In the genomic region with DNA sequence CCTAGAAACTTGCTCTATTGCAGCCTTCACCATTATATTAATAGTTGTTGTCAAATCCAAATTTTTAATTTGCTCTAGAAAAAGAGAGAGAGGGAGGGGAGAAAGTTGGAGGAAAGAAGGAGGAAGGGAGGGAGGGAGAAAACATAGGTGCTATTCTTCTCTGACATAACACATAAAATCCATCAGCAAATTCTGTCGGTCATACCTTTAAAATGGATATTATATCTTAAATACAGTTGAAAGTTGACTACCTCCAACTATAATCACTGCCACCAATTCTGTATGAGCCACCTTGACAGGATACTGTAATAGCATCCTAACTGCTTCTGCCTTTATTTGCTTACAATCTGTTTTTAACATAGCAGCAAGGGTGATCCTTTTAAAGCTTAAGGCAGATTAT, we compare ENCODE assay signal across 30 cellular contexts.
"Had no signal": no experiment of that assay in that cellular context is flagged by ENCODE, and none has a peak within 500 bp of the region (broad histone marks: within the 10 kb centered on the region; RNA-seq: fewer than 3 reads in every experiment).

No MANE protein-coding gene starts in this region.

- ATAC-seq: naive thymus-derived CD8-positive, alpha-beta T cell; natural killer cell treated with Interleukin-12 subunit alpha and Interleukin-12 subunit beta and Interleukin-15 and Interleukin-18, amount 100 ng/mL, for 72 hours; pancreas; right cardiac atrium; sciatic nerve; stimulated activated memory B cell treated with anti-CD40 and anti-IgM and Interleukin-4, amounts not matched to agents 10 μg/mL and 1 μg/mL and 100 μg/mL, for 72 hours; upper lobe of right lung had no signal

- H3K4me1 Mint-ChIP-seq: naive B cell; naive thymus-derived CD8-positive, alpha-beta T cell; nephron progenitor cell; neural crest cell; stimulated activated memory B cell treated with anti-CD40 and anti-IgM and Interleukin-4, amounts not matched to agents 10 μg/mL and 1 μg/mL and 100 μg/mL, for 72 hours had no signal

- H3K36me3 Mint-ChIP-seq: naive B cell; naive thymus-derived CD8-positive, alpha-beta T cell; natural killer cell treated with Interleukin-12 subunit alpha and Interleukin-12 subunit beta and Interleukin-15 and Interleukin-18, amount 100 ng/mL, for 72 hours; stimulated activated memory B cell treated with anti-CD40 and anti-IgM and Interleukin-4, amounts not matched to agents 10 μg/mL and 1 μg/mL and 100 μg/mL, for 72 hours; type B pancreatic cell had no signal

- H3K27ac ChIP-seq: neutrophil, pancreas, prostate gland, skin epidermis, spleen, suprapubic skin, testis, tibial artery, transverse colon, upper lobe of right lung, uterus had no signal

- DNase-seq: naive B cell; naive thymus-derived CD8-positive, alpha-beta T cell; nephron progenitor cell; nucleus accumbens; pancreas; right cardiac atrium; spleen; stimulated activated CD4-positive, alpha-beta T cell treated with anti-CD3 and anti-CD28 coated beads, Interleukin-12 subunit alpha, Interleukin-12 subunit beta, amount 100 ng/mL, for 4 hours; stimulated activated CD4-positive, alpha-beta T cell treated with anti-CD3 and anti-CD28 coated beads, Interleukin-1b, Interleukin-23, amount 100 ng/mL, for 48 hours; stimulated activated CD4-positive, alpha-beta T cell treated with anti-CD3 and anti-CD28 coated beads, Interleukin-4, amount 100 ng/mL, for 1 hour; stimulated activated CD4-positive, alpha-beta T cell treated with anti-CD3 and anti-CD28 coated beads, Interleukin-4, amount 100 ng/mL, for 4 hours; stimulated activated CD8-positive, alpha-beta memory T cell treated with anti-CD3 and anti-CD28 coated beads, Interleukin-4, amount 100 ng/mL, for 48 hours; stimulated activated naive CD4-positive, alpha-beta T cell; substantia nigra; testis; tibial artery; transverse colon; upper lobe of right lung; uterus had no signal

- H3K4me3 Mint-ChIP-seq: naive B cell; naive thymus-derived CD8-positive, alpha-beta T cell; natural killer cell treated with Interleukin-12 subunit alpha and Interleukin-12 subunit beta and Interleukin-15 and Interleukin-18, amount 100 ng/mL, for 72 hours; nephron progenitor cell; neural crest cell; stimulated activated memory B cell treated with anti-CD40 and anti-IgM and Interleukin-4, amounts not matched to agents 10 μg/mL and 1 μg/mL and 100 μg/mL, for 72 hours; stimulated activated naive CD8-positive, alpha-beta T cell treated with anti-CD3 and anti-CD28 coated beads, Interleukin-15, Interleukin-2, amounts not matched to agents 100 ng/mL and 50 ng/mL, for 24 hours; type B pancreatic cell had no signal

- H3K9me3 ChIP-seq: neutrophil, pancreas, prostate gland, spleen, suprapubic skin, testis, tibial artery, transverse colon, upper lobe of right lung, uterus had no signal

- FAIRE-seq: pancreas had no signal

- H3K4me3 ChIP-seq: pancreas, prostate gland, skin epidermis, smooth muscle cell, spleen, suprapubic skin, testis, tibial artery, transverse colon, upper lobe of right lung, uterus had no signal

- H3K4me1 ChIP-seq: pancreas, prostate gland, spleen, suprapubic skin, tibial artery, transverse colon, upper lobe of right lung, uterus had no signal

- H3K27me3 Mint-ChIP-seq: naive B cell; naive thymus-derived CD8-positive, alpha-beta T cell; natural killer cell treated with Interleukin-12 subunit alpha and Interleukin-12 subunit beta and Interleukin-15 and Interleukin-18, amount 100 ng/mL, for 72 hours; stimulated activated memory B cell treated with anti-CD40 and anti-IgM and Interleukin-4, amounts not matched to agents 10 μg/mL and 1 μg/mL and 100 μg/mL, for 72 hours; stimulated activated naive CD8-positive, alpha-beta T cell treated with anti-CD3 and anti-CD28 coated beads, Interleukin-15, Interleukin-2, amounts not matched to agents 100 ng/mL and 50 ng/mL, for 24 hours; type B pancreatic cell had no signal

- H3K9me3 Mint-ChIP-seq: nephron progenitor cell; neural crest cell; stimulated activated memory B cell treated with anti-CD40 and anti-IgM and Interleukin-4, amounts not matched to agents 10 μg/mL and 1 μg/mL and 100 μg/mL, for 72 hours; stimulated activated naive CD8-positive, alpha-beta T cell treated with anti-CD3 and anti-CD28 coated beads, Interleukin-15, Interleukin-2, amounts not matched to agents 100 ng/mL and 50 ng/mL, for 24 hours; type B pancreatic cell had no signal

- H3K36me3 ChIP-seq: neutrophil, pancreas, prostate gland, spleen, suprapubic skin, tibial artery, transverse colon, upper lobe of right lung, uterus had no signal

- H3K27ac Mint-ChIP-seq: natural killer cell treated with Interleukin-12 subunit alpha and Interleukin-12 subunit beta and Interleukin-15 and Interleukin-18, amount 100 ng/mL, for 72 hours; nephron progenitor cell; stimulated activated memory B cell treated with anti-CD40 and anti-IgM and Interleukin-4, amounts not matched to agents 10 μg/mL and 1 μg/mL and 100 μg/mL, for 72 hours; stimulated activated naive CD8-positive, alpha-beta T cell treated with anti-CD3 and anti-CD28 coated beads, Interleukin-15, Interleukin-2, amounts not matched to agents 100 ng/mL and 50 ng/mL, for 24 hours; type B pancreatic cell had no signal

- H3K27me3 ChIP-seq: neutrophil, pancreas, spleen, suprapubic skin, testis, tibial artery, transverse colon, upper lobe of right lung, uterus had no signal

- H3K4me2 ChIP-seq: smooth muscle cell had no signal
